11 cellular contexts compared by ENCODE assay signal in the genomic region with DNA sequence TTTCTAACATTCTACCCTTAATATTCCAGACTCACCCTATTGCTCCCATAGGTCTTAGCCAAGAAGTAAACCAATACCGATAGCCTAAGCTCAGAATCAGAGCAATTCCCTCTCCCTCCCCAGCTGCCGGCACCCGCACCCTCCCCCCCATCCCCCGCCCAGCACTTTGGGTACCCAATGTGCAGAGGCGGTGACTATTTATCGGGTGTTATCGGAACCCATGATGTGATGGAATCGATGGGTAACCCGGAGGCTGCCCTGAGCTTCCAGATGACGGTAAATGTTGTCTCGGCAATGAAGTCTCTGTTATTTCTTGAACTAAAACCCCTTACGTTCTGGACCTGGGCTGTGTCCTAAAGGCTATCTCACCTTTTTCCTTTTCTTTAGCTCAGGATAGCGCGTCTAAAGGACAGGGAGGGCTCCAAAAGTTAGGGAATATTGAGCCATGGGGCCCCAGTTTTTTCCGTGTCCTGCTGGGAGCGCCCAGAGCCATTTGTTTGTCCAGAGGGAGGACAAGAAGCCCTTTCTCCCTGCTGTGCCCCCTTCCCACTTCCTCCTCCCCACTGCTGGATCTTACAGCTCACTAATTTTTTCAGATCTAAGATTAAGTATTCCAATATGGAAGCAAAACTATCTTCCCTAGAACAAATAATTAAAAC. TPM values are rescaled to one million over a fixed set of nuclear protein-coding genes. Genes with fewer than 3 reads are reported as not detected.
DNase-seq lines count a peak whose midpoint lies in the region; TF ChIP-seq lines count a peak whose summit lies in the region.
"Had no signal": no experiment of that assay in that cellular context is flagged by ENCODE, and none has a peak within 500 bp of the region (broad histone marks: within the 10 kb centered on the region; RNA-seq: fewer than 3 reads in every experiment).

No MANE protein-coding gene starts in this region.

- no peaks in the 10 kb centered on the region for H3K4me1 ChIP-seq in A673 (ENCODE audit: insufficient read depth, low read length, poor library complexity, severe bottlenecking)

- intact Hi-C loops in A673 (cut with micrococcal nuclease; ENCODE audit: unreplicated experiment), result loop anchor here (5.0 kb wide), 1 partner anchor 1277 kb away; no protein-coding TSS in a partner anchor

- no peaks in the 10 kb centered on the region for H3K27me3 ChIP-seq in A673 (replicated peaks; ENCODE audit: insufficient read depth, low read depth, low read length, poor library complexity)

- H3K4me3 ChIP-seq in A673 (ENCODE audit: low read depth, low read length, poor library complexity, severe bottlenecking) (peak overlapping the region; percentile 66), LNCaP clone FGC (ENCODE audit: low read depth, low read length) (peak overlapping the region; percentile 57)

- DNase-seq in A673 (ENCODE audit: low spot score) (peak; percentile 6), LNCaP clone FGC (ENCODE audit: low read depth) (no peak), endothelial cell (ENCODE audit: low spot score) (no peak), HuH-7.5 (ENCODE audit: low spot score) (no peak), NCI-H1417 treated with DMSO at 0.1 percent for 48 hours (lab: John Stamatoyannopoulos, UW) (no peak)
- no peak for DNase-seq in NK-92 treated with Interleukin-12 subunit alpha and Interleukin-12 subunit beta, amount 100 ng/mL, for 24 hours (lab: John Stamatoyannopoulos, UW)
- no peak for DNase-seq in activated naive CD4-positive, alpha-beta T cell (lab: John Stamatoyannopoulos, UW)
- DNase-seq: activated CD8-positive, alpha-beta memory T cell treated with anti-CD3 and anti-CD28 coated beads, Interleukin-2, amount 50 U/mL, for 48 hours; naive B cell had no signal

- CTCF ChIA-PET in A673 (lab: Charles Lee), result interaction anchor here (0.9 kb wide), 1 partner anchor 12 kb away, joined by 6 read pairs; no protein-coding TSS in a partner anchor

- H3K27me3 Mint-ChIP-seq in endothelial cell (ENCODE audit: unreplicated experiment) (peaks cover 27% of the 10 kb centered on the region), nephron (ENCODE audit: low read depth) (peaks cover 89% of the 10 kb centered on the region)

- H3K9me3 Mint-ChIP-seq in endothelial cell (ENCODE audit: unreplicated experiment) (no peaks in the 10 kb centered on the region), nephron (no peaks in the 10 kb centered on the region)

- H3K27ac Mint-ChIP-seq in endothelial cell (ENCODE audit: unreplicated experiment) (no peak overlapping the region), nephron (peak overlapping the region in 1 of 3 experiments; percentile 2)

- POLR2A ChIA-PET in A673 (lab: Charles Lee; ENCODE audit: low non-redundant PET), result interaction anchor here (0.6 kb wide), 1 partner anchor 34 kb away, joined by 3 read pairs; no protein-coding TSS in a partner anchor

- H3K36me3 Mint-ChIP-seq in endothelial cell (ENCODE audit: low read depth, unreplicated experiment) (peaks cover 3% of the 10 kb centered on the region), nephron (ENCODE audit: low read depth) (no peaks in the 10 kb centered on the region)

- no TSS peak for BruUV-seq in A673 (replicated peaks; lab: Mats Ljungman, UMichigan)

- no peaks in the 10 kb centered on the region for H3K36me3 ChIP-seq in A673 (ENCODE audit: insufficient read depth, low read length, poor library complexity, severe bottlenecking)

- H3K4me3 Mint-ChIP-seq in endothelial cell (ENCODE audit: unreplicated experiment) (peak overlapping the region; percentile 83), nephron (peak overlapping the region; percentile 86 to 91 (median 86))

- peaks cover 39% of the 10 kb centered on the region for H3K4me1 Mint-ChIP-seq in endothelial cell (ENCODE audit: unreplicated experiment)
- peaks cover 43% of the 10 kb centered on the region for H3K4me1 Mint-ChIP-seq in nephron

- no peaks in the 10 kb centered on the region for H3K9me3 ChIP-seq in A673 (ENCODE audit: low read depth, low read length, poor library complexity, severe bottlenecking)

- peak overlapping the region; percentile 48 for H3K27ac ChIP-seq in A673 (ENCODE audit: low read depth, low read length, poor library complexity, severe bottlenecking)

- TF ChIP-seq CTCF in A673 (conservative IDR thresholded peaks at IDR 0.05; ENCODE audit: low read depth, low read length) (no peak), LNCaP clone FGC (IDR thresholded peaks at IDR 0.05; ENCODE audit: control insufficient read depth, extremely low read depth, insufficient read depth) (no peak), endothelial cell (IDR thresholded peaks at IDR 0.05; ENCODE audit: unreplicated experiment) (no peak), nephron (IDR thresholded peaks at IDR 0.05; ENCODE audit: unreplicated experiment in 3 of 3) (no peak)

RNA-seq across cellular contexts. Expression of a gene that starts 1.6 kb away (rescaled TPM):
- total RNA-seq in A673 (2021) (5.2 and 5.4 TPM in 2 replicates), endothelial cell (ENCODE audit: unreplicated experiment) (not detected)
- total RNA-seq: MCF 10A had no signal
